Comparison of ENCODE assay signal across 20 cellular contexts in the genomic region with DNA sequence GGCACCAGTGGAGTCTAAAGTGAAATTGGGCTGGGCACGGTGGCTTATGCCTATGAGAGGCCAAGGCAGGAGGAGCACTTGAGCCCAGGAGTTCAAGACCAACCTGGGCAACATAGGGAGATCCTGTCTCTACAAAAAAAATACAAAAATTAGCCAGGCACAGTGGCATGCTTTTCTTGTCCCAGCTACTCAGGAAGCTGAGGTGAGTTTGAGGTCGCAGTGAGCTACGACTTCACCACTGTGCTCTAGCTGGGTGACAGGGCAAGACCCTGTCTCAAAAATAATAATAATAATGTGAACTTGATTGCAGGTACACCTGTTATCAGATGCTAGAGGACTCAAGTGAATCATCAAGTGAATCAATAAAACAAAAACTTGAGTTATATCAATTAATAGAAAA.
DNase-seq lines count a peak whose midpoint lies in the region; ATAC-seq and TF ChIP-seq lines count a peak whose summit lies in the region.
"Had no signal": no experiment of that assay in that cellular context is flagged by ENCODE, and none has a peak within 500 bp of the region (broad histone marks: within the 10 kb centered on the region; RNA-seq: fewer than 3 reads in every experiment).

No MANE protein-coding gene starts in this region.

- no peaks in the 10 kb centered on the region for H3K4me1 ChIP-seq in DND-41 (ENCODE audit: insufficient read depth, low read length)
- H3K4me1 ChIP-seq: BE2C, BLaER1 had no signal

- CTCF ChIA-PET in activated CD8-positive, alpha-beta memory T cell treated with anti-CD3 and anti-CD28 coated beads, Interleukin-2, amount 10 ng/mL, durations not matched to agents 7 days and 5 days (lab: Charles Lee): no interaction called here

- TF ChIP-seq CTCF in DND-41 (IDR thresholded peaks at IDR 0.05; ENCODE audit: borderline replicate concordance, extremely low read depth, low read length, poor library complexity, severe bottlenecking): no peak

- DNase-seq in activated CD8-positive, alpha-beta memory T cell treated with anti-CD3 and anti-CD28 coated beads, Interleukin-2, amount 10 ng/mL, durations not matched to agents 7 days and 5 days: peak; percentile 48
- no peak for DNase-seq in activated CD8-positive, alpha-beta memory T cell treated with anti-CD3 and anti-CD28 coated beads, Interleukin-2, amount 50 U/mL, for 48 hours
- DNase-seq in DND-41 (no peak), caudate nucleus (lab: John Stamatoyannopoulos, UW) (no peak)
- peak; percentile 9 for DNase-seq in Jurkat, Clone E6-1 (ENCODE audit: low read depth, low spot score)
- DNase-seq: 8988T; ACHN; BE2C; C1 segment of cervical spinal cord; CD4-positive, alpha-beta memory T cell; CD4-positive, CD25-positive, alpha-beta regulatory T cell; CD8-positive, alpha-beta memory T cell; COR-L47; DMS 273 treated with DMSO at 0.1 percent for 48 hours; DMS153; DMS53; DMS79; GF-D8 had no signal

- peaks cover 67% of the 10 kb centered on the region for H3K36me3 ChIP-seq in DND-41 (ENCODE audit: insufficient read depth, low read length)

- no peak overlapping the region for H2AFZ ChIP-seq in DND-41 (ENCODE audit: low read depth, low read length)

- no peak overlapping the region for H3K9ac ChIP-seq in DND-41 (ENCODE audit: low read depth, low read length)
- H3K9ac ChIP-seq: BLaER1 had no signal

- no peak overlapping the region for H3K27ac Mint-ChIP-seq in activated CD8-positive, alpha-beta memory T cell treated with anti-CD3 and anti-CD28 coated beads, Interleukin-2, amount 10 ng/mL, durations not matched to agents 7 days and 5 days
- H3K27ac Mint-ChIP-seq: CD14-positive monocyte; CD4-positive, CD25-positive, alpha-beta regulatory T cell had no signal

- H3K27ac ChIP-seq in DND-41 (ENCODE audit: low read length) (no peak overlapping the region), caudate nucleus (ENCODE audit: low read depth, low read length) (no peak overlapping the region)
- H3K27ac ChIP-seq: BLaER1 had no signal

- no peaks in the 10 kb centered on the region for H3K79me2 ChIP-seq in DND-41 (ENCODE audit: insufficient read depth, low read length)

- no peaks in the 10 kb centered on the region for H3K27me3 ChIP-seq in DND-41 (ENCODE audit: insufficient read depth, low read length, poor library complexity)
- H3K27me3 ChIP-seq: BE2C, BLaER1 had no signal

- H3K36me3 Mint-ChIP-seq in activated CD8-positive, alpha-beta memory T cell treated with anti-CD3 and anti-CD28 coated beads, Interleukin-2, amount 10 ng/mL, durations not matched to agents 7 days and 5 days: peaks cover 57% of the 10 kb centered on the region

- no peaks in the 10 kb centered on the region for H3K9me3 ChIP-seq in DND-41 (ENCODE audit: insufficient read depth, low read length, severe bottlenecking)
- H3K9me3 ChIP-seq: BE2C had no signal

- no peaks in the 10 kb centered on the region for H4K20me1 ChIP-seq in DND-41 (ENCODE audit: insufficient read depth, low read length)
- H4K20me1 ChIP-seq: BLaER1 had no signal

- H3K4me3 ChIP-seq in DND-41 (ENCODE audit: low read depth in 1 of 2, low read length in 2 of 2): no peak overlapping the region
- no peak overlapping the region for H3K4me3 ChIP-seq in Jurkat, Clone E6-1 (ENCODE audit: low read length)
- H3K4me3 ChIP-seq: BLaER1 had no signal

- no peak overlapping the region for H3K4me3 Mint-ChIP-seq in activated CD8-positive, alpha-beta memory T cell treated with anti-CD3 and anti-CD28 coated beads, Interleukin-2, amount 10 ng/mL, durations not matched to agents 7 days and 5 days
- H3K4me3 Mint-ChIP-seq: CD14-positive monocyte; CD4-positive, alpha-beta memory T cell; CD4-positive, CD25-positive, alpha-beta regulatory T cell; CD8-positive, alpha-beta memory T cell had no signal

- peaks cover 12% of the 10 kb centered on the region for H3K4me1 Mint-ChIP-seq in activated CD8-positive, alpha-beta memory T cell treated with anti-CD3 and anti-CD28 coated beads, Interleukin-2, amount 10 ng/mL, durations not matched to agents 7 days and 5 days
- H3K4me1 Mint-ChIP-seq: CD14-positive monocyte; CD4-positive, alpha-beta memory T cell had no signal

- no peaks in the 10 kb centered on the region for H3K27me3 Mint-ChIP-seq in activated CD8-positive, alpha-beta memory T cell treated with anti-CD3 and anti-CD28 coated beads, Interleukin-2, amount 10 ng/mL, durations not matched to agents 7 days and 5 days
- H3K27me3 Mint-ChIP-seq: CD4-positive, alpha-beta memory T cell; CD4-positive, CD25-positive, alpha-beta regulatory T cell; CD8-positive, alpha-beta memory T cell had no signal

- ATAC-seq in activated CD8-positive, alpha-beta memory T cell treated with anti-CD3 and anti-CD28 coated beads, Interleukin-2, amount 10 ng/mL, durations not matched to agents 7 days and 5 days: peak; percentile 45
- peak; percentile 52; the same call in 2 of the 3 replicates for ATAC-seq in DND-41 (ENCODE audit: insufficient read depth, low read depth)

- no peak overlapping the region for H3K4me2 ChIP-seq in DND-41 (ENCODE audit: insufficient read depth, low read length)
- H3K4me2 ChIP-seq: BLaER1 had no signal

- H3K9me3 Mint-ChIP-seq in activated CD8-positive, alpha-beta memory T cell treated with anti-CD3 and anti-CD28 coated beads, Interleukin-2, amount 10 ng/mL, durations not matched to agents 7 days and 5 days (ENCODE audit: low read depth): no peaks in the 10 kb centered on the region
- H3K9me3 Mint-ChIP-seq: CD14-positive monocyte; CD4-positive, alpha-beta memory T cell; CD8-positive, alpha-beta memory T cell had no signal

Comparison
In these comparisons a context has a peak if more than half of its experiments do, and no peak if none do; other contexts are left out.
1. DNase-seq: peak in activated CD8-positive, alpha-beta memory T cell treated with anti-CD3 and anti-CD28 coated beads, Interleukin-2, amount 10 ng/mL, durations not matched to agents 7 days and 5 days (single experiment) and Jurkat, Clone E6-1 (single experiment); none in activated CD8-positive, alpha-beta memory T cell treated with anti-CD3 and anti-CD28 coated beads, Interleukin-2, amount 50 U/mL, for 48 hours (single experiment), DND-41 (single experiment) and caudate nucleus (0 of 61).